In the genomic region with DNA sequence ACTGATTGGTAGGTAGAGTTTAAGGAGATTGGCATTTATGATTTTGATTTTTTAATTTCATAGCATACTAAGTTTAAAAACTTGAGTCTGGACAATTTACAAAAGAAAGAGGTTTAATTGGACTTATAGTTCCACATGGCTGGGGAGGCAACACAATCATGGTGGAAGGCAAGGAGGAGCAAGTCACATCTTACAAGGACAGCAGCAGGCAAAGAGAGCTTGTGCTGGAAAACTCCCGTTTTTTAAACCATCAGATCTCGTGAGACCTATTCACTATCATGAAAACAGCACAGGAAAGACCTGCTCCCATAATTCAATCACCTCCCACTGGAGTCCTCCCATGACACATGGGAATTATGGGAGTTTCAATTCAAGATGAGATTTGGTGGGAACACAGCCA, we compare ENCODE assay signal across 26 cellular contexts.
"Had no signal": no experiment of that assay in that cellular context is flagged by ENCODE, and none has a peak within 500 bp of the region (broad histone marks: within the 10 kb centered on the region; RNA-seq: fewer than 3 reads in every experiment).

No MANE protein-coding gene starts in this region.

- H3K36me3 ChIP-seq: colonic mucosa, esophagus muscularis mucosa, esophagus squamous epithelium, gastrocnemius medialis, gastroesophageal sphincter, heart left ventricle, heart right ventricle had no signal

- ATAC-seq: effector memory CD8-positive, alpha-beta T cell; esophagus mucosa; foreskin keratinocyte; gastrocnemius medialis; gastroesophageal sphincter; heart left ventricle; heart right ventricle had no signal

- H3K9me3 ChIP-seq: colonic mucosa, gastrocnemius medialis had no signal

- H3K27me3 ChIP-seq: colonic mucosa, esophagus muscularis mucosa, esophagus squamous epithelium, foreskin keratinocyte, gastrocnemius medialis, gastroesophageal sphincter, heart left ventricle, heart right ventricle had no signal

- FAIRE-seq: colon, endometrium, endothelial cell of umbilical vein, frontal cortex had no signal

- H3K4me1 ChIP-seq: colonic mucosa, esophagus muscularis mucosa, esophagus squamous epithelium, foreskin keratinocyte, gastrocnemius medialis, gastroesophageal sphincter, heart left ventricle, heart right ventricle had no signal

- H3K4me3 ChIP-seq: colonic mucosa, coronary artery, dorsolateral prefrontal cortex, esophagus muscularis mucosa, esophagus squamous epithelium, gastrocnemius medialis, gastroesophageal sphincter, heart left ventricle, heart right ventricle had no signal

- H3K27ac ChIP-seq: colonic mucosa, coronary artery, dorsolateral prefrontal cortex, epithelial cell of prostate, esophagus muscularis mucosa, esophagus squamous epithelium, foreskin keratinocyte, gastrocnemius medialis, gastroesophageal sphincter, heart left ventricle, heart right ventricle had no signal

- DNase-seq: colonic mucosa; cortex of kidney; dermis blood vessel endothelial cell; dorsolateral prefrontal cortex; effector CD4-positive, alpha-beta T cell; effector CD8-positive, alpha-beta T cell; effector memory CD4-positive, alpha-beta T cell; effector memory CD8-positive, alpha-beta T cell; endodermal cell; esophagus squamous epithelium; foreskin keratinocyte; foreskin melanocyte; gastrocnemius medialis; glutamatergic neuron; head of caudate nucleus; heart left ventricle; heart right ventricle had no signal
